ENCODE assay signal across 11 cellular contexts in the genomic region with DNA sequence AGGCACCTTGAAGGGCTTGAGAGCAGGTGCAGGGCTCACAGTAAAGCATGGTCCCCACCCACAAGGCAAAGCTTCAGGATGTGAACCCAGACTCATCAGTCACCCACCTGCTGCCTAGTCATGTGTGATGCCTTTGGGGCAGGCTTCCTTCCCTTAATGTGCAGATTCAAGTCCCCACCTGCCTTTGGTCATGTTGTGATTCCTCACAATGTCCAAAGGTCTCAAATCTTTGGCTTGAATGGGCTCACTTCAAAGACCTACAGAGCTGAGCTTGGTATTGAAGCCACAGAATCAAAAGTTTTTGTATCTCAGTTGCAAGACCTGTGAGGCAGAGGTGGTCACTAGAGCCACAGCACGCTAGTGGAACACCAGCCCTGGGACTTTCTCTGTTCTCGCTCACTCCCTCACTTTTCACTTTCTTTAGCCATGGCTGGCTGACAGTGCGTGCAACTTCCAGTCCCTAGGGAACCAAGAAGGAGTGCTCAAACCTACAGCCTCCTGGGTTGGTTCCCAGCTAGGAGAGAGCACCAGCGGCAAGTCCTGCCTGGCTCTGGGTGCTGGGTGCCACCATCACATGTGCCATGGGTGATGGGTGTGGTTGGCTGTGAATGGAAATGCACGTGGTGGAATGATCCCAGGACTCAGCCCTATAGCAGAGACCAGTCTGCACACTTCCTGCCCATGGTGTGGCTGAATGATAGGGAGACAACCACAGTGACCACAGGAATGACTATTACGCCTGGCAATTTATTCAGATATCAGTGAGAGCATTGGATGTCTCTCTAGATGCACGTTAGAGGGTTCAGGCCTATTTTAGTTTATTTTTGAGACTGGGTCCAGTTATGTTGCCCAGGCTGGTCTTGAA. TPM values are rescaled to one million over a fixed set of nuclear protein-coding genes. Genes with fewer than 3 reads are reported as not detected.
DNase-seq lines count a peak whose midpoint lies in the region; ATAC-seq, FAIRE-seq and TF ChIP-seq lines count a peak whose summit lies in the region.
"Had no signal": no experiment of that assay in that cellular context is flagged by ENCODE, and none has a peak within 500 bp of the region (broad histone marks: within the 10 kb centered on the region; RNA-seq: fewer than 3 reads in every experiment).

No MANE protein-coding gene starts in this region.

- no peak overlapping the region for H3K27ac ChIP-seq in astrocyte (ENCODE audit: low read depth, low read length)
- H3K27ac ChIP-seq: KMS-11 had no signal

- peak overlapping the region; percentile 58 for H3K27ac Mint-ChIP-seq in astrocyte (ENCODE audit: unreplicated experiment)
- no peak overlapping the region for H3K27ac Mint-ChIP-seq in activated CD4-positive, alpha-beta memory T cell treated with anti-CD3 and anti-CD28 coated beads for 36 hours
- no peak overlapping the region for H3K27ac Mint-ChIP-seq in activated CD4-positive, alpha-beta T cell treated with anti-CD3 and anti-CD28 coated beads, Interleukin-2, amount 10 ng/mL, durations not matched to agents 24 days and 14 days

- ATAC-seq in GM19438 (IDR thresholded peaks at IDR 0.05; ENCODE audit: low read depth, unreplicated experiment), result peak; percentile 58
- peak; percentile 58 for ATAC-seq in HG03108 (IDR thresholded peaks at IDR 0.05; ENCODE audit: unreplicated experiment)
- ATAC-seq in SK-N-SH treated with all-trans-retinoic acid at 6 μM for 48 hours, result no peak
- ATAC-seq: left lobe of liver had no signal

- H3K36me3 Mint-ChIP-seq in astrocyte (ENCODE audit: low read depth, unreplicated experiment), result no peaks in the 10 kb centered on the region
- no peaks in the 10 kb centered on the region for H3K36me3 Mint-ChIP-seq in activated CD4-positive, alpha-beta memory T cell treated with anti-CD3 and anti-CD28 coated beads for 36 hours
- peaks cover 6% of the 10 kb centered on the region for H3K36me3 Mint-ChIP-seq in activated CD4-positive, alpha-beta T cell treated with anti-CD3 and anti-CD28 coated beads, Interleukin-2, amount 10 ng/mL, durations not matched to agents 24 days and 14 days (ENCODE audit: low read depth)

- H4K20me1 ChIP-seq in astrocyte (ENCODE audit: insufficient read depth, low read length), result no peaks in the 10 kb centered on the region

- no peak for TF ChIP-seq CTCF in astrocyte (IDR thresholded peaks at IDR 0.05; ENCODE audit: insufficient read depth, low read depth, low read length)

- peaks cover 24% of the 10 kb centered on the region for H3K4me1 Mint-ChIP-seq in astrocyte (ENCODE audit: low read depth, unreplicated experiment)
- peaks cover 25% of the 10 kb centered on the region for H3K4me1 Mint-ChIP-seq in activated CD4-positive, alpha-beta memory T cell treated with anti-CD3 and anti-CD28 coated beads for 36 hours (ENCODE audit: low read depth)
- peaks cover 24% of the 10 kb centered on the region for H3K4me1 Mint-ChIP-seq in activated CD4-positive, alpha-beta T cell treated with anti-CD3 and anti-CD28 coated beads, Interleukin-2, amount 10 ng/mL, durations not matched to agents 24 days and 14 days

- DNase-seq in Daoy (ENCODE audit: low read depth), result peak; percentile 85
- peak; percentile 73 for DNase-seq in astrocyte (ENCODE audit: low read depth)
- no peak for DNase-seq in RKO (ENCODE audit: low spot score)
- DNase-seq in activated CD4-positive, alpha-beta memory T cell treated with anti-CD3 and anti-CD28 coated beads for 36 hours, result no peak
- no peak for DNase-seq in activated CD4-positive, alpha-beta T cell treated with anti-CD3 and anti-CD28 coated beads, Interleukin-2, amount 10 ng/mL, durations not matched to agents 24 days and 14 days

- H3K4me1 ChIP-seq in astrocyte (ENCODE audit: insufficient read depth, low read length), result peaks cover 11% of the 10 kb centered on the region

- no peak overlapping the region for H3K4me3 ChIP-seq in astrocyte (ENCODE audit: insufficient read depth, low read depth, low read length)

- H3K4me2 ChIP-seq in astrocyte (ENCODE audit: low read length), result no peak overlapping the region
- H3K4me2 ChIP-seq: KMS-11 had no signal

- no peaks in the 10 kb centered on the region for H3K36me3 ChIP-seq in astrocyte (ENCODE audit: insufficient read depth, low read length)

- intact Hi-C loops in activated CD4-positive, alpha-beta memory T cell treated with anti-CD3 and anti-CD28 coated beads for 36 hours (cut with micrococcal nuclease), result no loop called here
- intact Hi-C loops in activated CD4-positive, alpha-beta T cell treated with anti-CD3 and anti-CD28 coated beads, Interleukin-2, amount 10 ng/mL, durations not matched to agents 24 days and 14 days (cut with micrococcal nuclease), result loop anchor here (5.0 kb wide), 1 partner anchor 115 kb away; no protein-coding TSS in a partner anchor

- POLR2A ChIA-PET in activated CD4-positive, alpha-beta memory T cell treated with anti-CD3 and anti-CD28 coated beads for 36 hours (lab: Charles Lee), result no interaction called here

- H2AFZ ChIP-seq in astrocyte (ENCODE audit: low read depth, low read length), result no peak overlapping the region

- H3K27me3 Mint-ChIP-seq in astrocyte (ENCODE audit: low read depth, unreplicated experiment), result peaks cover 4% of the 10 kb centered on the region
- no peaks in the 10 kb centered on the region for H3K27me3 Mint-ChIP-seq in activated CD4-positive, alpha-beta memory T cell treated with anti-CD3 and anti-CD28 coated beads for 36 hours
- H3K27me3 Mint-ChIP-seq in activated CD4-positive, alpha-beta T cell treated with anti-CD3 and anti-CD28 coated beads, Interleukin-2, amount 10 ng/mL, durations not matched to agents 24 days and 14 days, result no peaks in the 10 kb centered on the region

- no peak overlapping the region for H3K9ac ChIP-seq in astrocyte (ENCODE audit: low read length)
- H3K9ac ChIP-seq: KMS-11 had no signal

- CTCF ChIA-PET in activated CD4-positive, alpha-beta memory T cell treated with anti-CD3 and anti-CD28 coated beads for 36 hours (lab: Charles Lee), result interaction anchor here (0.7 to 1.5 kb wide), 3 partner anchors 9 to 12 kb away, joined by 3 to 6 read pairs (median 3); no protein-coding TSS in a partner anchor

- H3K27me3 ChIP-seq in astrocyte (ENCODE audit: insufficient read depth, low read length), result no peaks in the 10 kb centered on the region

- H3K9me3 ChIP-seq in astrocyte (ENCODE audit: insufficient read depth, low read depth, low read length), result no peaks in the 10 kb centered on the region

- peak; percentile 93 for FAIRE-seq in astrocyte (lab: Jason Lieb, UNC)

- H3K79me2 ChIP-seq in astrocyte (ENCODE audit: insufficient read depth, low read length), result no peaks in the 10 kb centered on the region

- H3K4me3 Mint-ChIP-seq in astrocyte (ENCODE audit: unreplicated experiment), result no peak overlapping the region
- no peak overlapping the region for H3K4me3 Mint-ChIP-seq in activated CD4-positive, alpha-beta memory T cell treated with anti-CD3 and anti-CD28 coated beads for 36 hours
- no peak overlapping the region for H3K4me3 Mint-ChIP-seq in activated CD4-positive, alpha-beta T cell treated with anti-CD3 and anti-CD28 coated beads, Interleukin-2, amount 10 ng/mL, durations not matched to agents 24 days and 14 days
- H3K4me3 Mint-ChIP-seq: T-helper 2 cell treated with Interferon-gamma antibody and Interleukin-4, amounts not matched to agents 5 μg/mL and 100 μg/mL, for 36 hours had no signal

- peaks cover 1% of the 10 kb centered on the region for H3K9me3 Mint-ChIP-seq in astrocyte (ENCODE audit: unreplicated experiment)
- H3K9me3 Mint-ChIP-seq in activated CD4-positive, alpha-beta memory T cell treated with anti-CD3 and anti-CD28 coated beads for 36 hours, result no peaks in the 10 kb centered on the region
- peaks cover 3% of the 10 kb centered on the region for H3K9me3 Mint-ChIP-seq in activated CD4-positive, alpha-beta T cell treated with anti-CD3 and anti-CD28 coated beads, Interleukin-2, amount 10 ng/mL, durations not matched to agents 24 days and 14 days

TF ChIP-seq in SK-N-SH treated with all-trans-retinoic acid at 6 μM for 48 hours, 23 proteins besides CTCF, POLR2A, EP300 and RAD21:
- no peak for TF ChIP-seq PPARA (CRISPR knock-in tag; IDR thresholded peaks at IDR 0.05; ENCODE audit: borderline replicate concordance)
- TF ChIP-seq TOX (CRISPR knock-in tag; IDR thresholded peaks at IDR 0.05; ENCODE audit: borderline replicate concordance), result no peak
- TF ChIP-seq ZNF70 (CRISPR knock-in tag; IDR thresholded peaks at IDR 0.05), result no peak
- no peak for TF ChIP-seq ZC3H10 (CRISPR knock-in tag; IDR thresholded peaks at IDR 0.05)
- no peak for TF ChIP-seq ZFP30 (CRISPR knock-in tag; IDR thresholded peaks at IDR 0.05)
- TF ChIP-seq TCF4 (CRISPR knock-in tag; IDR thresholded peaks at IDR 0.05; ENCODE audit: borderline replicate concordance), result no peak
- TF ChIP-seq RARB (CRISPR knock-in tag; IDR thresholded peaks at IDR 0.05), result no peak
- TF ChIP-seq, protein P1, sequence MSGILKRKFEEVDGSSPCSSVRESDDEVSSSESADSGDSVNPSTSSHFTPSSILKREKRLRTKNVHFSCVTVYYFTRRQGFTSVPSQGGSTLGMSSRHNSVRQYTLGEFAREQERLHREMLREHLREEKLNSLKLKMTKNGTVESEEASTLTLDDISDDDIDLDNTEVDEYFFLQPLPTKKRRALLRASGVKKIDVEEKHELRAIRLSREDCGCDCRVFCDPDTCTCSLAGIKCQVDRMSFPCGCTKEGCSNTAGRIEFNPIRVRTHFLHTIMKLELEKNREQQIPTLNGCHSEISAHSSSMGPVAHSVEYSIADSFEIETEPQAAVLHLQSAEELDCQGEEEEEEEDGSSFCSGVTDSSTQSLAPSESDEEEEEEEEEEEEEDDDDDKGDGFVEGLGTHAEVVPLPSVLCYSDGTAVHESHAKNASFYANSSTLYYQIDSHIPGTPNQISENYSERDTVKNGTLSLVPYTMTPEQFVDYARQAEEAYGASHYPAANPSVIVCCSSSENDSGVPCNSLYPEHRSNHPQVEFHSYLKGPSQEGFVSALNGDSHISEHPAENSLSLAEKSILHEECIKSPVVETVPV (CRISPR knock-in tag; IDR thresholded peaks at IDR 0.05), result no peak
- TF ChIP-seq ISL1 (CRISPR knock-in tag; IDR thresholded peaks at IDR 0.05), result no peak

RNA-seq across cellular contexts. Expression of a gene that starts 26.4 kb away (rescaled TPM):
- 2.1 and 3.1 TPM in 2 replicates for total RNA-seq in Daoy (2014; rRNA removed; shearing (Covaris generic))
- 0.22 and 0.30 TPM in 2 replicates for total RNA-seq in astrocyte
- total RNA-seq in activated CD4-positive, alpha-beta memory T cell treated with anti-CD3 and anti-CD28 coated beads for 36 hours, result under 1 TPM; 0.10 to 0.14 TPM
- not detected in 2 replicates for total RNA-seq in activated CD4-positive, alpha-beta T cell treated with anti-CD3 and anti-CD28 coated beads, Interleukin-2, amount 10 ng/mL, durations not matched to agents 24 days and 14 days

RNA-seq across cellular contexts. Expression of a gene that starts 27.5 kb away (rescaled TPM):
- 66.9 and 71.9 TPM in 2 replicates for total RNA-seq in Daoy (2014; rRNA removed; shearing (Covaris generic))
- 164 and 197 TPM in 2 replicates for total RNA-seq in astrocyte
- 1 to 10 TPM; 8.6 to 9.7 TPM for total RNA-seq in activated CD4-positive, alpha-beta memory T cell treated with anti-CD3 and anti-CD28 coated beads for 36 hours
- total RNA-seq in activated CD4-positive, alpha-beta T cell treated with anti-CD3 and anti-CD28 coated beads, Interleukin-2, amount 10 ng/mL, durations not matched to agents 24 days and 14 days, result 15.7 and 17.6 TPM in 2 replicates

Comparison
In these comparisons a context has a peak if more than half of its experiments do, and no peak if none do; other contexts are left out.
1. DNase-seq: peak in Daoy (single experiment) and astrocyte (single experiment); none in RKO (single experiment), activated CD4-positive, alpha-beta memory T cell treated with anti-CD3 and anti-CD28 coated beads for 36 hours (single experiment) and activated CD4-positive, alpha-beta T cell treated with anti-CD3 and anti-CD28 coated beads, Interleukin-2, amount 10 ng/mL, durations not matched to agents 24 days and 14 days (single experiment).